1 cellular context compared by ENCODE assay signal in genomic region chr6:68127066-68127465, GRCh38.
TF ChIP-seq lines count a peak whose summit lies in the region.

No MANE protein-coding gene starts in this region.

TF ChIP-seq in IMR-90, 13 proteins besides CTCF, POLR2A, EP300 and RAD21 (continued from another document):
- no peak for TF ChIP-seq USF2 (IDR thresholded peaks at IDR 0.05; ENCODE audit: low read depth, low read length)
TF ChIP-seq in IMR-90: peak in this region for 0.
